In genomic region chr4:86717651-86718050, GRCh38 we compare ENCODE assay signal across 30 cellular contexts.
DNase-seq lines count a peak whose midpoint lies in the region; ATAC-seq, FAIRE-seq and TF ChIP-seq lines count a peak whose summit lies in the region.
"Had no signal": no experiment of that assay in that cellular context is flagged by ENCODE, and none has a peak within 500 bp of the region (broad histone marks: within the 10 kb centered on the region; RNA-seq: fewer than 3 reads in every experiment).

No MANE protein-coding gene starts in this region.

- no peak overlapping the region for H3K9ac ChIP-seq in kidney (ENCODE audit: low read length in 2 of 2)

- peak overlapping the region; percentile 56 to 63 for H3K27ac ChIP-seq in kidney (ENCODE audit: low read depth in 2 of 2, low read length in 2 of 2)
- H3K27ac ChIP-seq: ovary, RWPE1, SK-N-MC, testis, uterus had no signal

- no peak for TF ChIP-seq POLR2A in H54 (IDR thresholded peaks at IDR 0.05; ENCODE audit: low read depth, low read length)

- TF ChIP-seq CTCF in kidney (IDR thresholded peaks at IDR 0.05; ENCODE audit: borderline replicate concordance, extremely low read depth, insufficient read depth), result no peak

- H3K4me3 ChIP-seq in kidney (ENCODE audit: low read length in 2 of 2), result peak overlapping the region in 1 of 2 donors; percentile 10
- H3K4me3 ChIP-seq: ovary, SK-N-MC, testis, uterus had no signal

- ATAC-seq in HG03175 (IDR thresholded peaks at IDR 0.05; ENCODE audit: unreplicated experiment), result peak; percentile 61
- ATAC-seq: activated CD8-positive, alpha-beta T cell treated with anti-CD3 and anti-CD28 coated beads for 36 hours; left ventricle myocardium superior; natural killer cell treated with Interleukin-12 subunit alpha and Interleukin-12 subunit beta and Interleukin-15 and Interleukin-18, amount 100 ng/mL, for 72 hours; right cardiac atrium had no signal

- DNase-seq in ACHN (peak; percentile 71), GM19239 (ENCODE audit: insufficient read length, low spot score) (no peak), kidney (no peak), NCI-H2171 (lab: John Stamatoyannopoulos, UW) (no peak), NCI-H1694 (lab: John Stamatoyannopoulos, UW) (no peak), NCI-H2227 (lab: John Stamatoyannopoulos, UW; ENCODE audit: unreplicated experiment) (no peak), H54 (ENCODE audit: insufficient read length, low spot score) (no peak)
- DNase-seq: activated CD4-positive, CD25-positive, alpha-beta regulatory T cell treated with anti-CD3 and anti-CD28 coated beads, Interleukin-2, amount 50 U/mL, for 72 hours; activated CD8-positive, alpha-beta T cell treated with anti-CD3 and anti-CD28 coated beads for 36 hours; activated effector memory CD4-positive, alpha-beta T cell treated with anti-CD3 and anti-CD28 coated beads, Interleukin-2, amount 50 U/mL, for 16 hours; activated T-cell treated with anti-CD3 and anti-CD28 coated beads for 4 hours; BE2C; cerebellar nuclear complex; H7; head of caudate nucleus; KG1; left ventricle myocardium superior; MM.1S; NCI-H526 treated with DMSO at 0.1 percent for 48 hours; ovary; right cardiac atrium; stimulated activated CD4-positive, alpha-beta T cell treated with anti-CD3 and anti-CD28 coated beads, Interleukin-12 subunit alpha, Interleukin-12 subunit beta, amount 100 ng/mL, for 4 hours; stimulated activated CD4-positive, alpha-beta T cell treated with anti-CD3 and anti-CD28 coated beads, Interleukin-4, amount 100 ng/mL, for 4 hours; stimulated activated naive CD4-positive, alpha-beta T cell; testis; uterus had no signal

- peak; percentile 66 for FAIRE-seq in GM19239 (lab: Jason Lieb, UNC)
- FAIRE-seq in kidney (lab: Jason Lieb, UNC), result peak; percentile 98
- FAIRE-seq in H54 (lab: Jason Lieb, UNC), result no peak

- in situ Hi-C loops in ACHN (cut with HindIII; ENCODE audit: low pct_ligation_motif_present, low pct_unique_long_range_greater_than_20kb, low sequenced_read_pairs), result no loop called here

- H3K9me3 ChIP-seq in kidney (ENCODE audit: control insufficient read depth in 1 of 2, low read length in 2 of 2), result no peaks in the 10 kb centered on the region
- H3K9me3 ChIP-seq: BE2C, ovary, testis, uterus had no signal

- H3K4me1 ChIP-seq in kidney (ENCODE audit: control insufficient read depth in 1 of 2, insufficient read depth in 1 of 2, low read depth in 1 of 2, low read length in 2 of 2), result peaks cover 3 to 13% of the 10 kb centered on the region in 2 donors
- H3K4me1 ChIP-seq: BE2C, testis, uterus had no signal

- intact Hi-C loops in kidney (cut with DNase I), result no loop called here

- H3K36me3 ChIP-seq in kidney (ENCODE audit: control insufficient read depth in 1 of 2, insufficient read depth in 2 of 2, low read length in 2 of 2), result peaks cover 0 to 4% of the 10 kb centered on the region in 2 donors
- H3K36me3 ChIP-seq: ovary, uterus had no signal
